15 cellular contexts compared by ENCODE assay signal in the genomic region with DNA sequence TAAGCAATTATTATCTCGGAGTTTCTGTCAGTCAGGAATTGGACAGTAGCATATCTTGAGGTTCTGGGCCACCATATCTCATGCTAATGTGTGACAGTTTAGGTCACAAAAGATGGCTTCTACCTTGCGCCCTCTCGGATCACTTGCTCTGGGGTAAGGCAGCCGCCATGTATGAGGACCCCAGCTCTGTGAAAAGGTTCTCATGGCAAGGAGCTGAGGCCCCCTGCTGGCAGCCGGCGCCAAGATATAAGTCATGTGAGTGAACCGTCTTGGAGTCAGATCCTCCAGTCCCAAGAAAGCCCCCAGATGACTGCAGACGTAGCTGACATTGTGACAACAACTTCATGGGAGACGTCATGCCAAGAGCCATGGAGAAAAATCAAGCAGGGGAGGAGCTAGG.
DNase-seq lines count a peak whose midpoint lies in the region; ATAC-seq, FAIRE-seq and TF ChIP-seq lines count a peak whose summit lies in the region.
"Had no signal": no experiment of that assay in that cellular context is flagged by ENCODE, and none has a peak within 500 bp of the region (broad histone marks: within the 10 kb centered on the region; RNA-seq: fewer than 3 reads in every experiment).

No MANE protein-coding gene starts in this region.

- H4K8ac ChIP-seq in mesenchymal stem cell (ENCODE audit: low read length) = no peak overlapping the region

- TF ChIP-seq EP300 in HepG2 (IDR thresholded peaks at IDR 0.05; ENCODE audit: low read depth in 2 of 2, low read length in 2 of 2) (no peak), HepG2 (CRISPR knock-in tag; IDR thresholded peaks at IDR 0.05; ENCODE audit: borderline replicate concordance) (no peak)

- no peak overlapping the region for H4K91ac ChIP-seq in mesenchymal stem cell (ENCODE audit: low read length)

- FAIRE-seq in HepG2 (lab: Jason Lieb, UNC) = no peak
- FAIRE-seq: HTR-8/SVneo had no signal

- TF ChIP-seq RAD21 in HepG2 (CRISPR knock-in tag; IDR thresholded peaks at IDR 0.05) = no peak

- no peak for TF ChIP-seq POLR2A in HepG2 (IDR thresholded peaks at IDR 0.05; ENCODE audit: insufficient read depth in 1 of 2, low read depth in 2 of 2, low read length in 2 of 2)
- TF ChIP-seq POLR2A in right lobe of liver (IDR thresholded peaks at IDR 0.05) = no peak
- TF ChIP-seq POLR2A in NB4 (IDR thresholded peaks at IDR 0.05; ENCODE audit: extremely low read depth, insufficient read length) = no peak

- H3K36me3 Mint-ChIP-seq in endodermal cell (ENCODE audit: low read depth) = no peaks in the 10 kb centered on the region
- no peaks in the 10 kb centered on the region for H3K36me3 Mint-ChIP-seq in activated T-helper 17 cell treated with anti-CD3 and anti-CD28 coated beads, Interleukin-2, amount 50 U/mL, for 72 hours (ENCODE audit: low read depth)

- H3K9me3 ChIP-seq in HepG2 (ENCODE audit: low read length) = peaks cover 70% of the 10 kb centered on the region
- no peaks in the 10 kb centered on the region for H3K9me3 ChIP-seq in right lobe of liver
- H3K9me3 ChIP-seq in endodermal cell (ENCODE audit: control insufficient read depth, low read length) = no peaks in the 10 kb centered on the region
- H3K9me3 ChIP-seq in mesenchymal stem cell (ENCODE audit: control insufficient read depth, low read length) = no peaks in the 10 kb centered on the region
- H3K9me3 ChIP-seq: mucosa of descending colon had no signal

- no peak overlapping the region for H3K27ac Mint-ChIP-seq in endodermal cell
- no peak overlapping the region for H3K27ac Mint-ChIP-seq in activated T-helper 17 cell treated with anti-CD3 and anti-CD28 coated beads, Interleukin-2, amount 50 U/mL, for 72 hours
- H3K27ac Mint-ChIP-seq: activated naive CD4-positive, alpha-beta T cell treated with anti-CD3 and anti-CD28 coated beads, Interleukin-2, amount 10 ng/mL, durations not matched to agents 7 days and 5 days had no signal

- H3K4ac ChIP-seq in mesenchymal stem cell (ENCODE audit: low read depth in 1 of 2, low read length in 2 of 2) = no peak overlapping the region

- H3K27me3 ChIP-seq in HepG2 (ENCODE audit: control insufficient read depth in 1 of 2, insufficient read depth in 2 of 2, low read length in 2 of 2) (no peaks in the 10 kb centered on the region), right lobe of liver (no peaks in the 10 kb centered on the region), endodermal cell (ENCODE audit: control insufficient read depth, insufficient read depth, low read length, poor library complexity, severe bottlenecking) (no peaks in the 10 kb centered on the region), mesenchymal stem cell (ENCODE audit: control insufficient read depth in 1 of 2, insufficient read depth in 1 of 2, low read length in 2 of 2) (no peaks in the 10 kb centered on the region)
- H3K27me3 ChIP-seq: hepatocyte had no signal

- intact Hi-C loops in HepG2 (cut with micrococcal nuclease; ENCODE audit: unreplicated experiment) = no loop called here
- intact Hi-C loops in right lobe of liver (cut with DNase I) = no loop called here

- no peak overlapping the region for H2BK5ac ChIP-seq in mesenchymal stem cell (ENCODE audit: low read depth, low read length, poor library complexity, severe bottlenecking)

- H3K4me1 Mint-ChIP-seq in endodermal cell = no peaks in the 10 kb centered on the region
- no peaks in the 10 kb centered on the region for H3K4me1 Mint-ChIP-seq in activated T-helper 17 cell treated with anti-CD3 and anti-CD28 coated beads, Interleukin-2, amount 50 U/mL, for 72 hours
- H3K4me1 Mint-ChIP-seq: activated naive CD4-positive, alpha-beta T cell treated with anti-CD3 and anti-CD28 coated beads, Interleukin-2, amount 10 ng/mL, durations not matched to agents 7 days and 5 days had no signal

- BruUV-seq in HepG2 (replicated peaks; lab: Mats Ljungman, UMichigan) = no TSS peak

- 43% methylated on average over 9 of the region's 9 CpGs for WGBS in HepG2 (ENCODE audit: low lambda C conversion rate)
- 71% methylated on average over 8 of the region's 9 CpGs for WGBS in right lobe of liver (ENCODE audit: insufficient coverage, low coverage, low lambda C conversion rate, missing lambda C conversion rate)
- WGBS in endodermal cell (ENCODE audit: insufficient coverage in 1 of 2, insufficient read length in 1 of 2), 2 experiments = 85% methylated on average over 8 to 9 of the region's 9 CpGs
- WGBS in mesenchymal stem cell = 65% methylated on average over 9 of the region's 9 CpGs

- no peak overlapping the region for H3K9ac ChIP-seq in HepG2 (ENCODE audit: insufficient read depth, low read depth, low read length)
- H3K9ac ChIP-seq in endodermal cell (ENCODE audit: extremely low read depth, low read length, poor library complexity, severe bottlenecking) = no peak overlapping the region
- H3K9ac ChIP-seq in mesenchymal stem cell (ENCODE audit: low read length) = no peak overlapping the region

- H3K4me3 ChIP-seq in HepG2 (replicated peaks in 1 of 3; ENCODE audit: insufficient read depth in 1 of 3, low read depth in 2 of 3, low read length in 3 of 3) (no peak overlapping the region), right lobe of liver (no peak overlapping the region), NB4 (ENCODE audit: low read depth, low read length) (no peak overlapping the region), endodermal cell (ENCODE audit: low read length) (no peak overlapping the region), mesenchymal stem cell (ENCODE audit: insufficient read depth in 1 of 2, low read depth in 1 of 2, low read length in 2 of 2) (no peak overlapping the region)
- H3K4me3 ChIP-seq: hepatocyte, mucosa of descending colon, SK-N-MC had no signal

- TF ChIP-seq CTCF in HepG2 (CRISPR knock-in tag; IDR thresholded peaks at IDR 0.05) = peak; percentile 41; the same call in 1 of the 2 replicates
- TF ChIP-seq CTCF in right lobe of liver (IDR thresholded peaks at IDR 0.05) = peak in 1 of 4 donors; percentile 9
- peak; percentile 52 for TF ChIP-seq CTCF in NB4 (IDR thresholded peaks at IDR 0.05; ENCODE audit: low read depth, low read length)
- TF ChIP-seq CTCF in endodermal cell (conservative IDR thresholded peaks at IDR 0.05) = peak; percentile 66

- ATAC-seq in HepG2 (peak; percentile 43; the same call in 2 of the 3 replicates), right lobe of liver (no peak)
- ATAC-seq in activated T-helper 17 cell treated with anti-CD3 and anti-CD28 coated beads, Interleukin-2, amount 50 U/mL, for 72 hours (replicated peaks) = no peak
- ATAC-seq: mucosa of descending colon had no signal

- no peaks in the 10 kb centered on the region for H3K9me3 Mint-ChIP-seq in endodermal cell
- H3K9me3 Mint-ChIP-seq in activated T-helper 17 cell treated with anti-CD3 and anti-CD28 coated beads, Interleukin-2, amount 50 U/mL, for 72 hours = peaks cover 11% of the 10 kb centered on the region

- H3K27ac ChIP-seq in HepG2 (ENCODE audit: extremely low read length, insufficient read depth, low read length) = no peak overlapping the region
- H3K27ac ChIP-seq in right lobe of liver = no peak overlapping the region
- H3K27ac ChIP-seq in endodermal cell (ENCODE audit: low read depth, low read length) = no peak overlapping the region
- no peak overlapping the region for H3K27ac ChIP-seq in mesenchymal stem cell (ENCODE audit: low read length, poor library complexity, severe bottlenecking)
- H3K27ac ChIP-seq: hepatocyte, SK-N-MC had no signal

- no peaks in the 10 kb centered on the region for H3K79me2 ChIP-seq in HepG2 (ENCODE audit: insufficient read depth, low read length)
- H3K79me2 ChIP-seq: hepatocyte had no signal

- H3K36me3 ChIP-seq in HepG2 (replicated peaks in 1 of 2; ENCODE audit: control insufficient read depth in 1 of 2, insufficient read depth in 2 of 2, low read length in 2 of 2) (no peaks in the 10 kb centered on the region), right lobe of liver (no peaks in the 10 kb centered on the region), endodermal cell (ENCODE audit: control insufficient read depth, insufficient read depth, low read length) (no peaks in the 10 kb centered on the region), mesenchymal stem cell (ENCODE audit: control insufficient read depth in 1 of 2, insufficient read depth in 2 of 2, low read depth in 1 of 2, low read length in 2 of 2) (peaks cover 0 to 11% of the 10 kb centered on the region in 2 experiments)

- no peak overlapping the region for H2BK120ac ChIP-seq in mesenchymal stem cell (ENCODE audit: low read depth, low read length)

- H2AFZ ChIP-seq in HepG2 (ENCODE audit: low read length) = no peak overlapping the region
- no peak overlapping the region for H2AFZ ChIP-seq in mesenchymal stem cell (ENCODE audit: low read depth, low read length)
- H2AFZ ChIP-seq: hepatocyte had no signal

- H4K20me1 ChIP-seq in HepG2 (ENCODE audit: insufficient read depth, low read length) = no peaks in the 10 kb centered on the region

- no peak overlapping the region for H3K4me2 ChIP-seq in HepG2 (ENCODE audit: low read depth, low read length)
- no peak overlapping the region for H3K4me2 ChIP-seq in mesenchymal stem cell (ENCODE audit: low read length, poor library complexity, severe bottlenecking)
- H3K4me2 ChIP-seq: hepatocyte had no signal

- no peak overlapping the region for H2BK15ac ChIP-seq in mesenchymal stem cell (ENCODE audit: low read depth, poor library complexity, severe bottlenecking)

- H3K27me3 Mint-ChIP-seq in endodermal cell (ENCODE audit: insufficient read depth) = no peaks in the 10 kb centered on the region
- H3K27me3 Mint-ChIP-seq in activated T-helper 17 cell treated with anti-CD3 and anti-CD28 coated beads, Interleukin-2, amount 50 U/mL, for 72 hours = peaks cover 3% of the 10 kb centered on the region
- H3K27me3 Mint-ChIP-seq: activated naive CD4-positive, alpha-beta T cell treated with anti-CD3 and anti-CD28 coated beads, Interleukin-2, amount 10 ng/mL, durations not matched to agents 7 days and 5 days had no signal

- peaks cover 11% of the 10 kb centered on the region for H3K79me1 ChIP-seq in mesenchymal stem cell (replicated peaks; ENCODE audit: low read length, poor library complexity, severe bottlenecking)

- H3K4me3 Mint-ChIP-seq in endodermal cell = no peak overlapping the region
- H3K4me3 Mint-ChIP-seq in activated T-helper 17 cell treated with anti-CD3 and anti-CD28 coated beads, Interleukin-2, amount 50 U/mL, for 72 hours = no peak overlapping the region
- H3K4me3 Mint-ChIP-seq: activated naive CD4-positive, alpha-beta T cell treated with anti-CD3 and anti-CD28 coated beads, Interleukin-2, amount 10 ng/mL, durations not matched to agents 7 days and 5 days had no signal

- CTCF ChIA-PET in HepG2 (lab: Yijun Ruan, JAX; ENCODE audit: low intra/inter-chr PET ratio, low total read pairs) = no interaction called here

- no peak overlapping the region for H2BK12ac ChIP-seq in mesenchymal stem cell (ENCODE audit: low read length in 2 of 2)

- H2AK5ac ChIP-seq in mesenchymal stem cell (ENCODE audit: low read length, severe bottlenecking) = no peak overlapping the region

- H3K23ac ChIP-seq in mesenchymal stem cell (ENCODE audit: low read length in 2 of 2) = no peak overlapping the region

- no peak for DNase-seq in HepG2 (ENCODE audit: low spot score)
- DNase-seq in right lobe of liver = no peak
- DNase-seq in NB4 (ENCODE audit: low read depth) = peak; percentile 45
- peak; percentile 81 for DNase-seq in endodermal cell
- no peak for DNase-seq in activated naive CD4-positive, alpha-beta T cell treated with Interleukin-2 at 50 U/mL for 16 hours
- no peak for DNase-seq in mesenchymal stem cell
- no peak for DNase-seq in SIG-M5 (lab: John Stamatoyannopoulos, UW)
- DNase-seq: activated naive CD4-positive, alpha-beta T cell treated with anti-CD3 and anti-CD28 coated beads, Interleukin-2, amount 10 ng/mL, durations not matched to agents 7 days and 5 days; effector CD4-positive, alpha-beta T cell; mucosa of descending colon; NCI-H2107 had no signal

- no peak overlapping the region for H3K18ac ChIP-seq in mesenchymal stem cell (ENCODE audit: low read depth in 1 of 2, low read length in 2 of 2)

- in situ Hi-C loops in HepG2 (cut with HindIII; ENCODE audit: extremely low pct_ligation_motif_present, low pct_unique_long_range_greater_than_20kb) = no loop called here

- POLR2A ChIA-PET in HepG2 (lab: Yijun Ruan, JAX) = no interaction called here

- H3K14ac ChIP-seq in mesenchymal stem cell (ENCODE audit: low read length in 2 of 2) = no peak overlapping the region

- no peaks in the 10 kb centered on the region for H3K4me1 ChIP-seq in HepG2 (ENCODE audit: insufficient read depth, low read length)
- H3K4me1 ChIP-seq in right lobe of liver = no peaks in the 10 kb centered on the region
- no peaks in the 10 kb centered on the region for H3K4me1 ChIP-seq in endodermal cell (ENCODE audit: control insufficient read depth, insufficient read depth, low read length)
- H3K4me1 ChIP-seq in mesenchymal stem cell (ENCODE audit: control insufficient read depth, insufficient read depth, low read depth, low read length) = peaks cover 1% of the 10 kb centered on the region

Comparison
In these comparisons a context has a peak if more than half of its experiments do, and no peak if none do; other contexts are left out.
1. DNase-seq: peak in NB4 (single experiment) and endodermal cell (single experiment); none in HepG2 (single experiment), right lobe of liver (0 of 3), activated naive CD4-positive, alpha-beta T cell treated with Interleukin-2 at 50 U/mL for 16 hours (single experiment), mesenchymal stem cell (single experiment) and SIG-M5 (single experiment).